ENCODE assay signal across 9 cellular contexts in the genomic region with DNA sequence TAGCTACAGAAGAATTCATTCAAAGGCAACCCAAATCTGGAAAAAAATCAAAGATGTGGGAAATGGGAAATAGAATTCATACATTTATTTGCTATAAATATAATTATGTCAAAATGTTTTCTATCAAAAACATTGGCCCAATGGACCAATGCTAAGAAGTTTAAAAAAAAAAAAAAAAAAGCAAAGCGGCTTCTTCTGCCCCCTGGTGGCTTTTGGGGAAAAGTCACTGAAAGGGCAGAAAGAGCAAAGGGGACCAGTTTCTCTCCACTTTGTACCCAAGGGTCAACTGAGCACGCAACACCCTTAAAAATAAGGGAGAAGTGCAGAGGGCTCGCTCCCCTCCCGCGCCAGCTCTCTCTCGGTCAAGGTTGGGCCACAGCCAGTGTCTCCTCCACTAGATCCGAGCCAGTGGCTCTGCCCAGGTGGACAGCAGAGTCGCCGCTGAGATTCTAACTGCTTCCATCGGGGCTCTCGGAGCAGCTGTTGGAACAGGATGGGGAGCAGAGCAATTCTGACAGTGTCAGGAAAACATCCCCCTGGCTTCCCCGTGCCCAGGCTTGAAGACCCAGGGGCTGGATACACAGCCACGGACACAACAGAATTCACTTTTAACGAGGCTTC.
A peak's percentile ranks its signal among the peaks of the same experiment; 100 is the strongest.
DNase-seq lines count a peak whose midpoint lies in the region; ATAC-seq and TF ChIP-seq lines count a peak whose summit lies in the region.
"Had no signal": no experiment of that assay in that cellular context is flagged by ENCODE, and none has a peak within 500 bp of the region (broad histone marks: within the 10 kb centered on the region; RNA-seq: fewer than 3 reads in every experiment).

No MANE protein-coding gene starts in this region.

- peaks cover 10% of the 10 kb centered on the region for H3K4me1 ChIP-seq in Panc1 (ENCODE audit: control insufficient read depth, insufficient read depth, low read length)
- no peaks in the 10 kb centered on the region for H3K4me1 ChIP-seq in prostate gland (replicated peaks)

- H3K4me1 Mint-ChIP-seq in activated T-helper 1 cell treated with anti-CD3 and anti-CD28 coated beads, Interleukin-12 subunit alpha, Interleukin-12 subunit beta, Interleukin-2, Interleukin-4 antibody, amounts not matched to agents 30 ng/mL and 10 ng/mL and 1 ng/mL, durations not matched to agents 14 hours and 24 hours and 36 hours (ENCODE audit: low read depth): no peaks in the 10 kb centered on the region

- CTCF ChIA-PET in AG04449 (lab: Yijun Ruan, JAX) (interaction anchor here (0.6 to 4.3 kb wide), 17 partner anchors 8 to 795 kb away, joined by 3 to 41 read pairs (median 5); no protein-coding TSS in a partner anchor), Panc1 (lab: Charles Lee) (interaction anchor here (0.6 to 0.7 kb wide), 2 partner anchors 663 to 788 kb away, joined by 8 to 11 read pairs; no protein-coding TSS in a partner anchor)

- no peaks in the 10 kb centered on the region for H3K9me3 ChIP-seq in Panc1 (ENCODE audit: control insufficient read depth, insufficient read depth, low read depth, low read length)
- no peaks in the 10 kb centered on the region for H3K9me3 ChIP-seq in prostate gland

- TF ChIP-seq POLR2A in prostate gland (IDR thresholded peaks at IDR 0.05): no peak

- peak; percentile 47 for TF ChIP-seq CTCF in AG04449 (IDR thresholded peaks at IDR 0.05; ENCODE audit: insufficient read depth, low read length, missing control alignments)
- TF ChIP-seq CTCF in GM10266 (IDR thresholded peaks at IDR 0.05; ENCODE audit: control insufficient read depth, insufficient read depth, low read depth, missing control alignments): peak; percentile 51
- TF ChIP-seq CTCF in Panc1 (IDR thresholded peaks at IDR 0.05): peak; percentile 90
- peak; percentile 44 to 48 (median 46) for TF ChIP-seq CTCF in prostate gland (IDR thresholded peaks at IDR 0.05)

- peak; percentile 64; the same call in 1 of the 2 replicates for ATAC-seq in Panc1
- ATAC-seq in HG02885 (IDR thresholded peaks at IDR 0.05; ENCODE audit: poor library complexity, unreplicated experiment): no peak

- no TSS peak for BruUV-seq in Panc1 (replicated peaks; lab: Mats Ljungman, UMichigan)

- H3K36me3 ChIP-seq in Panc1 (ENCODE audit: control insufficient read depth, insufficient read depth, low read length) (no peaks in the 10 kb centered on the region), prostate gland (no peaks in the 10 kb centered on the region)

- H3K27me3 Mint-ChIP-seq in activated T-helper 1 cell treated with anti-CD3 and anti-CD28 coated beads, Interleukin-12 subunit alpha, Interleukin-12 subunit beta, Interleukin-2, Interleukin-4 antibody, amounts not matched to agents 30 ng/mL and 10 ng/mL and 1 ng/mL, durations not matched to agents 14 hours and 24 hours and 36 hours (ENCODE audit: insufficient read depth): peaks cover 17% of the 10 kb centered on the region

- H3K4me3 ChIP-seq in AG04449 (ENCODE audit: low read depth, low read length): no peak overlapping the region
- peak overlapping the region; percentile 12; a peak in 3 of 4 replicates for H3K4me3 ChIP-seq in Panc1 (ENCODE audit: low read depth in 2 of 2, low read length in 2 of 2)
- H3K4me3 ChIP-seq in prostate gland: no peak overlapping the region

- in situ Hi-C loops in Panc1 (cut with HindIII; ENCODE audit: low pct_unique_long_range_greater_than_20kb, low sequenced_read_pairs): no loop called here

- H3K9me3 Mint-ChIP-seq in activated T-helper 1 cell treated with anti-CD3 and anti-CD28 coated beads, Interleukin-12 subunit alpha, Interleukin-12 subunit beta, Interleukin-2, Interleukin-4 antibody, amounts not matched to agents 30 ng/mL and 10 ng/mL and 1 ng/mL, durations not matched to agents 14 hours and 24 hours and 36 hours: no peaks in the 10 kb centered on the region
- H3K9me3 Mint-ChIP-seq: stimulated activated naive CD8-positive, alpha-beta T cell treated with anti-CD3 and anti-CD28 coated beads, Interleukin-15, Interleukin-2, amounts not matched to agents 100 ng/mL and 50 ng/mL, for 24 hours had no signal

- H3K27ac ChIP-seq in Panc1 (ENCODE audit: low read length) (no peak overlapping the region), prostate gland (no peak overlapping the region)

- no peak for DNase-seq in AG04449 (ENCODE audit: low read depth, low spot score)
- DNase-seq in GM10266 (ENCODE audit: extremely low spot score): peak; percentile 47
- DNase-seq in Panc1 (ENCODE audit: low read depth, low spot score): no peak
- DNase-seq in fibroblast of peridontal ligament (ENCODE audit: extremely low read depth): peak; percentile 26
- DNase-seq in prostate gland (ENCODE audit: low spot score): no peak
- DNase-seq in activated T-helper 1 cell treated with anti-CD3 and anti-CD28 coated beads, Interleukin-12 subunit alpha, Interleukin-12 subunit beta, Interleukin-2, Interleukin-4 antibody, amounts not matched to agents 30 ng/mL and 10 ng/mL and 1 ng/mL, durations not matched to agents 14 hours and 24 hours and 36 hours (ENCODE audit: low spot score): no peak
- no peak for DNase-seq in activated CD8-positive, alpha-beta memory T cell treated with anti-CD3 and anti-CD28 coated beads, Interleukin-2, amount 50 U/mL, for 48 hours

- 48% methylated on average over 14 of the region's 14 CpGs for WGBS in prostate gland

- H3K36me3 Mint-ChIP-seq in activated T-helper 1 cell treated with anti-CD3 and anti-CD28 coated beads, Interleukin-12 subunit alpha, Interleukin-12 subunit beta, Interleukin-2, Interleukin-4 antibody, amounts not matched to agents 30 ng/mL and 10 ng/mL and 1 ng/mL, durations not matched to agents 14 hours and 24 hours and 36 hours (ENCODE audit: low read depth): no peaks in the 10 kb centered on the region

- POLR2A ChIA-PET in AG04449 (lab: Yijun Ruan, JAX): no interaction called here
- POLR2A ChIA-PET in Panc1 (lab: Charles Lee): no interaction called here

- no peak overlapping the region for H3K27ac Mint-ChIP-seq in activated T-helper 1 cell treated with anti-CD3 and anti-CD28 coated beads, Interleukin-12 subunit alpha, Interleukin-12 subunit beta, Interleukin-2, Interleukin-4 antibody, amounts not matched to agents 30 ng/mL and 10 ng/mL and 1 ng/mL, durations not matched to agents 14 hours and 24 hours and 36 hours
- H3K27ac Mint-ChIP-seq: stimulated activated naive CD8-positive, alpha-beta T cell treated with anti-CD3 and anti-CD28 coated beads, Interleukin-15, Interleukin-2, amounts not matched to agents 100 ng/mL and 50 ng/mL, for 24 hours had no signal

- intact Hi-C loops in Panc1 (cut with micrococcal nuclease; ENCODE audit: unreplicated experiment) (loop anchor here (2.0 to 10.0 kb wide), 3 partner anchors 120 to 792 kb away; no protein-coding TSS in a partner anchor), prostate gland (cut with DNase I) (loop anchor here (5.0 kb wide), 2 partner anchors 122 to 792 kb away; no protein-coding TSS in a partner anchor)
- intact Hi-C loops in activated T-helper 1 cell treated with anti-CD3 and anti-CD28 coated beads, Interleukin-12 subunit alpha, Interleukin-12 subunit beta, Interleukin-2, Interleukin-4 antibody, amounts not matched to agents 30 ng/mL and 10 ng/mL and 1 ng/mL, durations not matched to agents 14 hours and 24 hours and 36 hours (cut with micrococcal nuclease): loop anchor here (1.0 to 5.0 kb wide), 3 partner anchors 153 to 791 kb away; no protein-coding TSS in a partner anchor

- H3K27me3 ChIP-seq in Panc1 (ENCODE audit: control insufficient read depth, insufficient read depth, low read length) (peaks cover 20% of the 10 kb centered on the region), prostate gland (replicated peaks; ENCODE audit: insufficient read depth) (no peaks in the 10 kb centered on the region)

- no peak overlapping the region for H3K4me3 Mint-ChIP-seq in activated T-helper 1 cell treated with anti-CD3 and anti-CD28 coated beads, Interleukin-12 subunit alpha, Interleukin-12 subunit beta, Interleukin-2, Interleukin-4 antibody, amounts not matched to agents 30 ng/mL and 10 ng/mL and 1 ng/mL, durations not matched to agents 14 hours and 24 hours and 36 hours
- H3K4me3 Mint-ChIP-seq: stimulated activated naive CD8-positive, alpha-beta T cell treated with anti-CD3 and anti-CD28 coated beads, Interleukin-15, Interleukin-2, amounts not matched to agents 100 ng/mL and 50 ng/mL, for 24 hours had no signal

Comparison
In these comparisons a context has a peak if more than half of its experiments do, and no peak if none do; other contexts are left out.
1. DNase-seq: peak in GM10266 (single experiment) and fibroblast of peridontal ligament (single experiment); none in AG04449 (single experiment), Panc1 (single experiment), prostate gland (single experiment), activated T-helper 1 cell treated with anti-CD3 and anti-CD28 coated beads, Interleukin-12 subunit alpha, Interleukin-12 subunit beta, Interleukin-2, Interleukin-4 antibody, amounts not matched to agents 30 ng/mL and 10 ng/mL and 1 ng/mL, durations not matched to agents 14 hours and 24 hours and 36 hours (single experiment) and activated CD8-positive, alpha-beta memory T cell treated with anti-CD3 and anti-CD28 coated beads, Interleukin-2, amount 50 U/mL, for 48 hours (single experiment).
2. H3K4me3 ChIP-seq: peak in Panc1 (2 of 2); none in AG04449 (single experiment) and prostate gland (0 of 2).
3. Peak in every context shown above with its lines, with median percentiles within 50 percentile points of each other: CTCF ChIP-seq.